In the genomic region with DNA sequence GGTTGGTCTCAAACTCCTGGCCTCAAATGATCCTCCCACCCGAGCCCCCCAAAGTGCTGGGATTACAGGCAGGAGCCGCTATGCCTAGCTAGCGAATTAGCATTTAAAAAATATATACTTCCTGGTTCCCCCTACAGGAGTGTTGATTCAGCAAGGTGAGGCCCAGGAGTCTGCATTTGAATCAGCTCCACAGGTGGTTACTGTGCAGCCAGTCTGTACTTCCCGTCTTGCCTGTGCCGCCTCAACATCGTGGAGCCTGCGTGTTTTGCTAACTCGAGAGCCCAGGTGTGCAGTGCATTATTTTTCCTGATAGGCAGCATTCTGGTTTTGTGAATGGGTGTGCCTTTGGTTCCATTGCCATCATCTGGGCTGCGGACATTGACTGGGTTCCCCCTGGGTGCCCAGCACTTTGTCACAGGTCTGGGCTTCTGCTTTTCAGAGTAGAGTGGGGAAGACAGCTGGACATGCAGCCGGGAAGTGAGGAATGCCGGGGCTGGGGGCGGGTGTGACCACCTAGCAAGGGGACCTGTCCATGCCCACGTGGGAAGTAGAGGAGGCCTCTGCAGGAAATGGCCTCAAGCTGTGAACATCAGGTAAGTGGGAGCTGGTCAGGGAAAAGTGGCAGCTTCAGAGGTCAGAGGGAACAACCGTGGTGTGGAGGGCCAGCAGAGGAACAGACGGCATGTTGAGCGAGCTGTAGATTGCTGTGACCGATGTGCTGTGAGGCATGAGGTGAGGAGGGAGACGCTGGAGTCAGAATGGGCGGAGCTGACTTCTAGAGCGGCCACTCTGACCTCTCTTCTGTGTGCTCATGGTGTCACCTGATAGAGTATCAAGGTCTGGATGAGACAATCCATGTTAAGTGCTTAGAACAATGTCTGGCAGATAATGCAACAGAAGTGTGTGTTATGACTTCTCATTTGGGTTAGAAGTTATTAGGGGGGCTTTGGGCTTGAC, we compare ENCODE assay signal across 23 cellular contexts. TPM values are rescaled to one million over a fixed set of nuclear protein-coding genes. Genes with fewer than 3 reads are reported as not detected.
DNase-seq lines count a peak whose midpoint lies in the region; ATAC-seq and TF ChIP-seq lines count a peak whose summit lies in the region.
"Had no signal": no experiment of that assay in that cellular context is flagged by ENCODE, and none has a peak within 500 bp of the region (broad histone marks: within the 10 kb centered on the region; RNA-seq: fewer than 3 reads in every experiment).

No MANE protein-coding gene starts in this region.

- H3K9me3 ChIP-seq in T-helper 17 cell (ENCODE audit: control insufficient read depth, low read length, poor library complexity, severe bottlenecking) (no peaks in the 10 kb centered on the region), sigmoid colon (no peaks in the 10 kb centered on the region)
- H3K9me3 ChIP-seq: pancreas, thoracic aorta had no signal

- peak; percentile 15 for DNase-seq in DMS53 (lab: John Stamatoyannopoulos, UW)
- DNase-seq in DMS53 treated with DMSO at 0.1 percent for 48 hours (lab: John Stamatoyannopoulos, UW; ENCODE audit: unreplicated experiment), result no peak
- DNase-seq in T-helper 17 cell, result no peak
- DNase-seq in iPS-NIHi7 (ENCODE audit: extremely low spot score), result peak; percentile 60
- DNase-seq in sigmoid colon, result peak; percentile 33
- no peak for DNase-seq in dermis blood vessel endothelial cell
- no peak for DNase-seq in NK-92 (lab: John Stamatoyannopoulos, UW; ENCODE audit: unreplicated experiment)
- DNase-seq in GM10266 (ENCODE audit: extremely low spot score), result no peak
- DNase-seq: activated CD4-positive, CD25-positive, alpha-beta regulatory T cell; central memory CD4-positive, alpha-beta T cell; DMS79 treated with DMSO at 0.1 percent for 48 hours; H7; Kasumi-1; kidney glomerular epithelial cell; NCI-H1105 treated with DMSO at 0.1 percent for 48 hours; NCI-H2227 treated with DMSO at 0.1 percent for 48 hours; pancreas; SHP77 treated with DMSO at 0.1 percent for 48 hours; T-helper 2 cell had no signal

- TF ChIP-seq CTCF in sigmoid colon (IDR thresholded peaks at IDR 0.05), result no peak
- TF ChIP-seq CTCF in GM10266 (IDR thresholded peaks at IDR 0.05; ENCODE audit: control insufficient read depth, insufficient read depth, low read depth, missing control alignments), result no peak

- H3K27ac ChIP-seq in sigmoid colon, result no peak overlapping the region
- H3K27ac ChIP-seq: 22Rv1, pancreas, thoracic aorta had no signal

- no peak overlapping the region for H3K4me3 Mint-ChIP-seq in T-helper 17 cell

- H3K27me3 Mint-ChIP-seq in T-helper 17 cell, result no peaks in the 10 kb centered on the region

- 91 to 94% methylated on average over 20 of the region's 20 CpGs for WGBS in sigmoid colon, 2 donors

- intact Hi-C loops in sigmoid colon (cut with DNase I), result no loop called here

- no peak for TF ChIP-seq POLR2A in sigmoid colon (IDR thresholded peaks at IDR 0.05)

- H3K4me1 Mint-ChIP-seq in T-helper 17 cell, result peaks cover 27% of the 10 kb centered on the region

- peaks cover 8% of the 10 kb centered on the region for H3K36me3 Mint-ChIP-seq in T-helper 17 cell (ENCODE audit: low read depth)

- no peaks in the 10 kb centered on the region for H3K4me1 ChIP-seq in sigmoid colon
- H3K4me1 ChIP-seq: pancreas had no signal

- peak overlapping the region; percentile 67 for H3K27ac Mint-ChIP-seq in T-helper 17 cell
- H3K27ac Mint-ChIP-seq: activated T-helper 2 cell treated with anti-CD3 and anti-CD28 coated beads, Interferon-gamma antibody, Interleukin-2, Interleukin-4, amounts not matched to agents 10 μg/mL and 5 μg/mL and 100 μg/mL, durations not matched to agents 14 hours and 24 hours and 36 hours had no signal

- TF ChIP-seq EP300 in sigmoid colon (IDR thresholded peaks at IDR 0.05), result no peak

- ATAC-seq in T-helper 17 cell, result no peak
- ATAC-seq: pancreas had no signal

- H3K36me3 ChIP-seq in sigmoid colon, result no peaks in the 10 kb centered on the region
- H3K36me3 ChIP-seq: pancreas, thoracic aorta had no signal

- H3K4me3 ChIP-seq in sigmoid colon, result no peak overlapping the region
- H3K4me3 ChIP-seq: pancreas, smooth muscle cell, thoracic aorta had no signal

- H3K27me3 ChIP-seq in sigmoid colon, result no peaks in the 10 kb centered on the region
- H3K27me3 ChIP-seq: pancreas had no signal

RNA-seq across cellular contexts. Expression of a gene that starts 42.2 kb away (rescaled TPM):
- 10 to 100 TPM; 45.6 to 49.4 TPM for total RNA-seq in T-helper 17 cell
- 10 to 100 TPM; 43.4 to 62.1 (median 51.2) TPM for total RNA-seq in sigmoid colon
- polyA plus RNA-seq in sigmoid colon, result 10 to 100 TPM; 13.2 to 24.8 (median 21.7) TPM
- 33.5 and 39.9 TPM in 2 replicates for total RNA-seq in dermis blood vessel endothelial cell

Comparison
In these comparisons a context has a peak if more than half of its experiments do, and no peak if none do; other contexts are left out.
1. DNase-seq: peak in DMS53 (single experiment), iPS-NIHi7 (single experiment) and sigmoid colon (single experiment); none in DMS53 treated with DMSO at 0.1 percent for 48 hours (single experiment), T-helper 17 cell (0 of 3), dermis blood vessel endothelial cell (single experiment), NK-92 (single experiment) and GM10266 (single experiment).